ENCODE assay signal across 8 cellular contexts in genomic region chr15:81939604-81940440, GRCh38.
DNase-seq lines count a peak whose midpoint lies in the region; FAIRE-seq and TF ChIP-seq lines count a peak whose summit lies in the region.

No MANE protein-coding gene starts in this region.

- DNase-seq in DMS 273 (lab: John Stamatoyannopoulos, UW; ENCODE audit: unreplicated experiment): peak; percentile 73
- DNase-seq in HAP-1 (ENCODE audit: low spot score in 2 of 2): peak; percentile 36 to 53
- peak; percentile 76 for DNase-seq in SK-MEL-5 (ENCODE audit: low read depth, low spot score)
- DNase-seq in germinal center (ENCODE audit: low spot score): peak; percentile 33
- DNase-seq in urothelium cell line (ENCODE audit: low spot score): no peak
- no peak for DNase-seq in tibial nerve (ENCODE audit: low spot score in 2 of 2)
- DNase-seq in NCI-H187 treated with DMSO at 0.1 percent for 48 hours (lab: John Stamatoyannopoulos, UW): no peak
- DNase-seq in OCI-M2 (lab: John Stamatoyannopoulos, UW; ENCODE audit: unreplicated experiment): no peak

- H3K9me3 ChIP-seq in HAP-1 (no peaks in the 10 kb centered on the region), tibial nerve (peaks cover 0 to 26% (median 8%) of the 10 kb centered on the region in 4 donors)

- H3K27ac ChIP-seq in tibial nerve: no peak overlapping the region

- 30 to 31% methylated on average over 5 of the region's 5 CpGs for WGBS in tibial nerve, 2 donors

- H3K4me3 ChIP-seq in HAP-1 (no peak overlapping the region), tibial nerve (no peak overlapping the region)

- no peak for TF ChIP-seq EP300 in tibial nerve (IDR thresholded peaks at IDR 0.05)

- H3K36me3 ChIP-seq in HAP-1 (replicated peaks) (no peaks in the 10 kb centered on the region), tibial nerve (no peaks in the 10 kb centered on the region)

- H3K27me3 ChIP-seq in HAP-1 (ENCODE audit: low read depth) (no peaks in the 10 kb centered on the region), tibial nerve (no peaks in the 10 kb centered on the region)

- in situ Hi-C loops in HAP-1 (cut with MboI; ENCODE audit: low sequenced_read_pairs) (no loop called here), SK-MEL-5 (cut with HindIII; ENCODE audit: low pct_unique_long_range_greater_than_20kb, low sequenced_read_pairs) (no loop called here)

- H3K4me1 ChIP-seq in HAP-1 (no peaks in the 10 kb centered on the region), tibial nerve (no peaks in the 10 kb centered on the region)

- no peak for TF ChIP-seq POLR2A in tibial nerve (IDR thresholded peaks at IDR 0.05)

- TF ChIP-seq CTCF in tibial nerve (IDR thresholded peaks at IDR 0.05): peak in 2 of 5 experiments; percentile 17 to 39

- FAIRE-seq in urothelium cell line (lab: Jason Lieb, UNC): peak; percentile 81

Comparison
In these comparisons a context has a peak if more than half of its experiments do, and no peak if none do; other contexts are left out.
1. DNase-seq: peak in DMS 273 (single experiment), HAP-1 (2 of 2), SK-MEL-5 (single experiment) and germinal center (single experiment); none in urothelium cell line (single experiment), tibial nerve (0 of 2), NCI-H187 treated with DMSO at 0.1 percent for 48 hours (single experiment) and OCI-M2 (single experiment).